ENCODE assay signal across 8 cellular contexts in genomic region chr15:70271422-70272088, GRCh38.
DNase-seq lines count a peak whose midpoint lies in the region; ATAC-seq and TF ChIP-seq lines count a peak whose summit lies in the region.

No MANE protein-coding gene starts in this region.

- ATAC-seq in CD4-positive, alpha-beta T cell (ENCODE audit: poor library complexity): no peak
- no peak for ATAC-seq in GM18868 (IDR thresholded peaks at IDR 0.05; ENCODE audit: unreplicated experiment)

- no peaks in the 10 kb centered on the region for H3K36me3 Mint-ChIP-seq in CD4-positive, alpha-beta T cell (ENCODE audit: low read depth)
- H3K36me3 Mint-ChIP-seq in glutamatergic neuron (ENCODE audit: unreplicated experiment): no peaks in the 10 kb centered on the region

- no peak overlapping the region for H3K4me3 ChIP-seq in PC-9
- no peak overlapping the region for H3K4me3 ChIP-seq in fibroblast of mammary gland (ENCODE audit: control insufficient read depth, low read depth, low read length)
- no peak overlapping the region for H3K4me3 ChIP-seq in sigmoid colon

- CTCF ChIA-PET in PC-9 (lab: Charles Lee): interaction anchor here (0.5 to 0.6 kb wide), 3 partner anchors 23 to 237 kb away, joined by 3 to 4 read pairs (median 4); no protein-coding TSS in a partner anchor
- CTCF ChIA-PET in CD4-positive, alpha-beta T cell (lab: Charles Lee): no interaction called here

- no peak overlapping the region for H3K27ac Mint-ChIP-seq in CD4-positive, alpha-beta T cell
- no peak overlapping the region for H3K27ac Mint-ChIP-seq in glutamatergic neuron (ENCODE audit: unreplicated experiment)

- no peak for TF ChIP-seq POLR2A in sigmoid colon (IDR thresholded peaks at IDR 0.05)

- TF ChIP-seq EP300 in sigmoid colon (IDR thresholded peaks at IDR 0.05): no peak

- no peaks in the 10 kb centered on the region for H4K20me1 ChIP-seq in PC-9 (ENCODE audit: insufficient read depth)

- peaks cover 1% of the 10 kb centered on the region for H3K27me3 Mint-ChIP-seq in CD4-positive, alpha-beta T cell
- H3K27me3 Mint-ChIP-seq in glutamatergic neuron (ENCODE audit: unreplicated experiment): peaks cover 10% of the 10 kb centered on the region

- peak; percentile 93 for DNase-seq in HCEC 1CT
- DNase-seq in PC-9: peak; percentile 63 to 93
- DNase-seq in fibroblast of mammary gland (ENCODE audit: low read depth): peak; percentile 98
- DNase-seq in sigmoid colon: peak; percentile 89
- no peak for DNase-seq in CD4-positive, alpha-beta T cell
- DNase-seq in stimulated activated naive CD4-positive, alpha-beta T cell treated with Interleukin-2 at 50 U/mL for 16 hours (lab: John Stamatoyannopoulos, UW): no peak
- DNase-seq in glutamatergic neuron: no peak

- WGBS in sigmoid colon, 2 donors: 50 to 62% methylated on average over 3 of the region's 3 CpGs

- H3K4me1 ChIP-seq in PC-9 (replicated peaks; ENCODE audit: insufficient read depth): peaks cover 56% of the 10 kb centered on the region
- H3K4me1 ChIP-seq in sigmoid colon: peaks cover 0 to 52% (median 44%) of the 10 kb centered on the region in 4 donors

- H3F3A ChIP-seq in PC-9 (ENCODE audit: insufficient read depth, low read depth): peaks cover 44% of the 10 kb centered on the region

- H3K36me3 ChIP-seq in PC-9 (ENCODE audit: low read depth): no peaks in the 10 kb centered on the region
- no peaks in the 10 kb centered on the region for H3K36me3 ChIP-seq in sigmoid colon

- no peak overlapping the region for H2AFZ ChIP-seq in PC-9

- peak overlapping the region; percentile 55 for H3K4me2 ChIP-seq in PC-9

- POLR2A ChIA-PET in PC-9 (lab: Charles Lee; ENCODE audit: unreplicated experiment): no interaction called here
- POLR2A ChIA-PET in CD4-positive, alpha-beta T cell (lab: Charles Lee): no interaction called here

- no peaks in the 10 kb centered on the region for H3K9me3 Mint-ChIP-seq in CD4-positive, alpha-beta T cell
- H3K9me3 Mint-ChIP-seq in glutamatergic neuron (ENCODE audit: unreplicated experiment): peaks cover 7% of the 10 kb centered on the region

- no peaks in the 10 kb centered on the region for H3K27me3 ChIP-seq in PC-9 (ENCODE audit: insufficient read depth, low read depth)
- no peaks in the 10 kb centered on the region for H3K27me3 ChIP-seq in sigmoid colon
- no peaks in the 10 kb centered on the region for H3K27me3 ChIP-seq in CD4-positive, alpha-beta T cell (ENCODE audit: control insufficient read depth, insufficient read depth, low read length)

- TF ChIP-seq CTCF in PC-9 (conservative IDR thresholded peaks at IDR 0.05): no peak
- TF ChIP-seq CTCF in fibroblast of mammary gland (conservative IDR thresholded peaks at IDR 0.05; ENCODE audit: control insufficient read depth, insufficient read depth, low read depth, low read length): no peak
- TF ChIP-seq CTCF in sigmoid colon (IDR thresholded peaks at IDR 0.05): no peak
- no peak for TF ChIP-seq CTCF in CD4-positive, alpha-beta T cell (IDR thresholded peaks at IDR 0.05)
- no peak for TF ChIP-seq CTCF in glutamatergic neuron (IDR thresholded peaks at IDR 0.05; ENCODE audit: partially characterized antibody, unreplicated experiment)

- H3K9me3 ChIP-seq in PC-9 (ENCODE audit: insufficient read depth, low read depth) (no peaks in the 10 kb centered on the region), sigmoid colon (no peaks in the 10 kb centered on the region)
- no peaks in the 10 kb centered on the region for H3K9me3 ChIP-seq in CD4-positive, alpha-beta T cell (ENCODE audit: control insufficient read depth, low read length)

- H3K27ac ChIP-seq in PC-9 (peak overlapping the region; percentile 74), sigmoid colon (peak overlapping the region; percentile 55 to 82 (median 66))
- no peak overlapping the region for H3K27ac ChIP-seq in CD4-positive, alpha-beta T cell (ENCODE audit: low read depth, low read length)

- intact Hi-C loops in PC-9 (cut with micrococcal nuclease; ENCODE audit: unreplicated experiment) (loop anchor here (1.0 to 10.0 kb wide), 2 partner anchors 18 to 103 kb away; no protein-coding TSS in a partner anchor), sigmoid colon (cut with DNase I) (loop anchor here (2.0 to 5.0 kb wide), 3 partner anchors 51 to 175 kb away; partner anchors contain the start of gene TLE3)
- intact Hi-C loops in CD4-positive, alpha-beta T cell (cut with DNase I, micrococcal nuclease): no loop called here

- H3K4me3 Mint-ChIP-seq in CD4-positive, alpha-beta T cell: no peak overlapping the region
- H3K4me3 Mint-ChIP-seq in glutamatergic neuron (ENCODE audit: unreplicated experiment): no peak overlapping the region

- H3K79me2 ChIP-seq in PC-9 (ENCODE audit: low read depth): no peaks in the 10 kb centered on the region

- no peaks in the 10 kb centered on the region for H3K9me2 ChIP-seq in PC-9 (ENCODE audit: insufficient read depth)

- BruUV-seq in PC-9 (replicated peaks; lab: Mats Ljungman, UMichigan): no TSS peak

- peaks cover 21% of the 10 kb centered on the region for H3K4me1 Mint-ChIP-seq in CD4-positive, alpha-beta T cell (ENCODE audit: low read depth)
- peaks cover 3% of the 10 kb centered on the region for H3K4me1 Mint-ChIP-seq in glutamatergic neuron (ENCODE audit: low read depth, unreplicated experiment)

Comparison
In these comparisons a context has a peak if more than half of its experiments do, and no peak if none do; other contexts are left out.
1. DNase-seq: peak in HCEC 1CT (single experiment), PC-9 (2 of 2), fibroblast of mammary gland (single experiment) and sigmoid colon (single experiment); none in CD4-positive, alpha-beta T cell (0 of 10), stimulated activated naive CD4-positive, alpha-beta T cell treated with Interleukin-2 at 50 U/mL for 16 hours (single experiment) and glutamatergic neuron (single experiment).
2. intact Hi-C loops: an anchor here in PC-9 (1.0 to 10.0 kb wide) and sigmoid colon (2.0 to 5.0 kb wide); none called in CD4-positive, alpha-beta T cell.